Comparison of ENCODE assay signal across 23 cellular contexts in the genomic region with DNA sequence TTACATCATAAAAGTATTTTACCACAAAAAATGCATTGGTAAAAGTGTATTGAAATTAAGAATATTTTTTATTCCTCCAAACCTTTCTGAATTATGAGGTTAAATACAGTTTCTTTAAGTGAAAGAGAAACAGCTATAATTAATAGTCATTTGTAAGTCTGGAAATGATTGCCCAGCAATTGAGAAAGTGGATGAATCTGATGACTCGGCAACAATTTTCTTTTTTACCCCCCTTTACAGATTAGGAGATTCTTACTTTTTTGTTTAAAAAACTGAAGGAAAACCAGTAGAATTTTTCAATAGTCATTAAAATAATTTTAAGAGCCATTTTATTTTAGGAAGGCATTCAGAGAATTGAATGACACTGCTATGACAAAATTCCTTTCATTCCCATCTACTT.
DNase-seq lines count a peak whose midpoint lies in the region; ATAC-seq, FAIRE-seq and TF ChIP-seq lines count a peak whose summit lies in the region.
"Had no signal": no experiment of that assay in that cellular context is flagged by ENCODE, and none has a peak within 500 bp of the region (broad histone marks: within the 10 kb centered on the region; RNA-seq: fewer than 3 reads in every experiment).

No MANE protein-coding gene starts in this region.

- CTCF ChIA-PET in HCT116 (lab: Charles Lee) (interaction anchor here (1.8 kb wide), 1 partner anchor 43 kb away, joined by 4 read pairs; no protein-coding TSS in a partner anchor), endothelial cell of umbilical vein (lab: Charles Lee) (interaction anchor here (1.2 kb wide), 2 partner anchors 9 to 32 kb away, joined by 3 read pairs; no protein-coding TSS in a partner anchor)

- H3K79me2 ChIP-seq in HCT116 (ENCODE audit: insufficient read depth, low read length): no peaks in the 10 kb centered on the region
- H3K79me2 ChIP-seq in endothelial cell of umbilical vein (ENCODE audit: control insufficient read depth, insufficient read depth, low read length): no peaks in the 10 kb centered on the region

- no peak for TF ChIP-seq POLR2A in HCT116 (IDR thresholded peaks at IDR 0.05; ENCODE audit: borderline replicate concordance, extremely low read depth, insufficient read depth, insufficient read length)
- TF ChIP-seq POLR2A in endothelial cell of umbilical vein (IDR thresholded peaks at IDR 0.05; ENCODE audit: low read depth, low read length): no peak

- BruUV-seq in HCT116 (replicated peaks; lab: Mats Ljungman, UMichigan): no TSS peak
- BruUV-seq in endothelial cell of umbilical vein (replicated peaks; lab: Mats Ljungman, UMichigan): no TSS peak

- TF ChIP-seq CTCF in AG10803 (conservative IDR thresholded peaks at IDR 0.05; ENCODE audit: low read length) (no peak), HCT116 (IDR thresholded peaks at IDR 0.05 in 2 of 3, conservative IDR thresholded peaks at IDR 0.05 in 1 of 3; ENCODE audit: borderline replicate concordance in 1 of 3, insufficient read depth in 1 of 3, low read depth in 2 of 3, low read length in 2 of 3) (no peak), RWPE2 (IDR thresholded peaks at IDR 0.05; ENCODE audit: poor library complexity, severe bottlenecking) (no peak), endothelial cell of umbilical vein (IDR thresholded peaks at IDR 0.05; ENCODE audit: extremely low read depth in 1 of 2, insufficient read depth in 1 of 2, low read depth in 1 of 2, low read length in 2 of 2) (no peak)

- H3K36me3 ChIP-seq in HCT116 (ENCODE audit: control insufficient read depth in 1 of 2, insufficient read depth in 2 of 2, low read length in 2 of 2) (no peaks in the 10 kb centered on the region), RWPE2 (ENCODE audit: low read depth) (no peaks in the 10 kb centered on the region), endothelial cell of umbilical vein (ENCODE audit: control insufficient read depth in 2 of 2, extremely low read depth in 1 of 2, insufficient read depth in 2 of 2, low read length in 2 of 2) (no peaks in the 10 kb centered on the region)
- H3K36me3 ChIP-seq: BLaER1 had no signal

- H3K4me3 ChIP-seq in AG10803 (ENCODE audit: low read length) (no peak overlapping the region), HCT116 (replicated peaks in 1 of 2; ENCODE audit: low read depth in 1 of 2, low read length in 2 of 2) (no peak overlapping the region), RWPE2 (ENCODE audit: severe bottlenecking) (no peak overlapping the region), endothelial cell of umbilical vein (replicated peaks in 1 of 3; ENCODE audit: insufficient read depth in 1 of 3, low read depth in 1 of 3, low read length in 3 of 3) (no peak overlapping the region)
- H3K4me3 ChIP-seq: BLaER1 had no signal

- RAD21 ChIA-PET in HCT116 (lab: Charles Lee; ENCODE audit: low non-redundant PET in 1 of 2, low total read pairs in 2 of 2, uncharacterized antibody in 2 of 2, unreplicated experiment in 2 of 2): no interaction called here

- H3K4me1 ChIP-seq in HCT116 (ENCODE audit: control insufficient read depth in 1 of 2, insufficient read depth in 2 of 2, low read length in 2 of 2): peaks cover 22 to 76% of the 10 kb centered on the region in 2 experiments
- H3K4me1 ChIP-seq in RWPE2 (ENCODE audit: insufficient read depth, poor library complexity, severe bottlenecking): peaks cover 50% of the 10 kb centered on the region
- H3K4me1 ChIP-seq in endothelial cell of umbilical vein (ENCODE audit: control insufficient read depth, extremely low read depth, insufficient read depth, low read length): peaks cover 48% of the 10 kb centered on the region
- H3K4me1 ChIP-seq: BLaER1 had no signal

- no peak overlapping the region for H3K27ac ChIP-seq in HCT116 (ENCODE audit: low read depth, low read length)
- H3K27ac ChIP-seq in RWPE2 (ENCODE audit: poor library complexity, severe bottlenecking): peak overlapping the region; percentile 97
- peak overlapping the region; percentile 1 for H3K27ac ChIP-seq in endothelial cell of umbilical vein (ENCODE audit: insufficient read depth, low read depth, low read length)
- H3K27ac ChIP-seq: BLaER1, HL-60 had no signal

- no peaks in the 10 kb centered on the region for H3K9me2 ChIP-seq in HCT116 (ENCODE audit: insufficient read depth)

- no peaks in the 10 kb centered on the region for H3K9me1 ChIP-seq in endothelial cell of umbilical vein (replicated peaks; ENCODE audit: control insufficient read depth, extremely low read depth, insufficient read depth, low read length)

- dilution Hi-C loops in endothelial cell of umbilical vein (cut with MboI; ENCODE audit: extremely low pct_ligation_motif_present, low sequenced_read_pairs): no loop called here

- H4K20me1 ChIP-seq in HCT116 (ENCODE audit: insufficient read depth) (no peaks in the 10 kb centered on the region), endothelial cell of umbilical vein (replicated peaks; ENCODE audit: control insufficient read depth, extremely low read depth, insufficient read depth, low read length) (no peaks in the 10 kb centered on the region)
- H4K20me1 ChIP-seq: BLaER1 had no signal

- ATAC-seq in HCT116 (no peak), RWPE2 (ENCODE audit: low read depth) (no peak), GM18861 (IDR thresholded peaks at IDR 0.05; ENCODE audit: unreplicated experiment) (no peak), GM19328 (IDR thresholded peaks at IDR 0.05; ENCODE audit: unreplicated experiment) (no peak)

- TF ChIP-seq RAD21 in HCT116 (IDR thresholded peaks at IDR 0.05; ENCODE audit: low read depth): no peak

- no peak for FAIRE-seq in endothelial cell of umbilical vein (lab: Jason Lieb, UNC)
- FAIRE-seq: GM12892, GM18507 had no signal

- intact Hi-C loops in HCT116 (cut with micrococcal nuclease) (no loop called here), endothelial cell of umbilical vein (cut with micrococcal nuclease) (no loop called here)

- H3K9me3 ChIP-seq in HCT116 (ENCODE audit: control insufficient read depth in 1 of 2, insufficient read depth in 1 of 2, low read depth in 1 of 2, low read length in 2 of 2): no peaks in the 10 kb centered on the region
- peaks cover 1% of the 10 kb centered on the region for H3K9me3 ChIP-seq in RWPE2 (ENCODE audit: severe bottlenecking)
- H3K9me3 ChIP-seq in endothelial cell of umbilical vein (replicated peaks; ENCODE audit: control insufficient read depth, insufficient read depth, low read length): no peaks in the 10 kb centered on the region
- H3K9me3 ChIP-seq: BLaER1 had no signal

- peak overlapping the region; percentile 87 for H2AFZ ChIP-seq in HCT116 (ENCODE audit: low read depth, low read length, poor library complexity, severe bottlenecking)
- H2AFZ ChIP-seq in endothelial cell of umbilical vein (ENCODE audit: low read depth, low read length): no peak overlapping the region

- POLR2A ChIA-PET in HCT116 (lab: Charles Lee) (no interaction called here), endothelial cell of umbilical vein (lab: Charles Lee) (interaction anchor here (0.7 kb wide), 1 partner anchor 45 kb away, joined by 3 read pairs; no protein-coding TSS in a partner anchor)

- H3K4me2 ChIP-seq in HCT116 (ENCODE audit: low read length): no peak overlapping the region
- H3K4me2 ChIP-seq in endothelial cell of umbilical vein (ENCODE audit: insufficient read depth, low read length): no peak overlapping the region
- H3K4me2 ChIP-seq: BLaER1 had no signal

- DNase-seq in AG10803 (ENCODE audit: low read depth) (peak; percentile 11), HCT116 (ENCODE audit: low read depth, low spot score) (no peak), RWPE2 (ENCODE audit: low spot score) (no peak), endothelial cell of umbilical vein (ENCODE audit: low read depth, low spot score) (no peak), NCI-H345 treated with DMSO at 0.1 percent for 48 hours (lab: John Stamatoyannopoulos, UW; ENCODE audit: unreplicated experiment) (no peak), AG08396 (ENCODE audit: low spot score) (no peak)
- DNase-seq: ACHN; CD8-positive, alpha-beta memory T cell; COR-L47; DMS 273 treated with DMSO at 0.1 percent for 48 hours; DMS53; DND-41; GDM1; GOT3; H9; Kasumi-1; KG1 had no signal

- H3K27me3 ChIP-seq in HCT116 (ENCODE audit: insufficient read depth, low read length) (no peaks in the 10 kb centered on the region), RWPE2 (ENCODE audit: insufficient read depth, poor library complexity, severe bottlenecking) (no peaks in the 10 kb centered on the region), endothelial cell of umbilical vein (ENCODE audit: control insufficient read depth in 2 of 2, insufficient read depth in 2 of 2, low read length in 2 of 2) (no peaks in the 10 kb centered on the region)
- H3K27me3 ChIP-seq: BLaER1 had no signal

- H3K9ac ChIP-seq in HCT116 (ENCODE audit: low read length) (no peak overlapping the region), endothelial cell of umbilical vein (replicated peaks; ENCODE audit: extremely low read depth, insufficient read depth, low read length) (no peak overlapping the region)
- H3K9ac ChIP-seq: BLaER1 had no signal

TF ChIP-seq in HCT116, 20 proteins besides CTCF, POLR2A, EP300 and RAD21 (continues in another document):
- no peak for TF ChIP-seq EZH2 (IDR thresholded peaks at IDR 0.05)
- TF ChIP-seq EGR1 (IDR thresholded peaks at IDR 0.05; ENCODE audit: low read depth): no peak
- no peak for TF ChIP-seq SIN3A (IDR thresholded peaks at IDR 0.05; ENCODE audit: low read depth)
- no peak for TF ChIP-seq ZNF274 (IDR thresholded peaks at IDR 0.05; ENCODE audit: low read depth, low read length)
- no peak for TF ChIP-seq FOSL1 (IDR thresholded peaks at IDR 0.05; ENCODE audit: low read depth)
- no peak for TF ChIP-seq POLR2AphosphoS5 (IDR thresholded peaks at IDR 0.05; ENCODE audit: low read depth, low read length)
- no peak for TF ChIP-seq SP1 (IDR thresholded peaks at IDR 0.05; ENCODE audit: low read depth)
- TF ChIP-seq EZH2phosphoT487 (IDR thresholded peaks at IDR 0.05; ENCODE audit: borderline replicate concordance): no peak
- no peak for TF ChIP-seq ELF1 (IDR thresholded peaks at IDR 0.05; ENCODE audit: borderline replicate concordance, low read depth)

TF ChIP-seq in endothelial cell of umbilical vein, 7 proteins besides CTCF, POLR2A, EP300 and RAD21:
- TF ChIP-seq, protein P1, sequence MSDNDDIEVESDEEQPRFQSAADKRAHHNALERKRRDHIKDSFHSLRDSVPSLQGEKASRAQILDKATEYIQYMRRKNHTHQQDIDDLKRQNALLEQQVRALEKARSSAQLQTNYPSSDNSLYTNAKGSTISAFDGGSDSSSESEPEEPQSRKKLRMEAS (IDR thresholded peaks at IDR 0.05; ENCODE audit: insufficient read depth, insufficient read length): no peak
